Comparison of ENCODE assay signal across 9 cellular contexts in the genomic region with DNA sequence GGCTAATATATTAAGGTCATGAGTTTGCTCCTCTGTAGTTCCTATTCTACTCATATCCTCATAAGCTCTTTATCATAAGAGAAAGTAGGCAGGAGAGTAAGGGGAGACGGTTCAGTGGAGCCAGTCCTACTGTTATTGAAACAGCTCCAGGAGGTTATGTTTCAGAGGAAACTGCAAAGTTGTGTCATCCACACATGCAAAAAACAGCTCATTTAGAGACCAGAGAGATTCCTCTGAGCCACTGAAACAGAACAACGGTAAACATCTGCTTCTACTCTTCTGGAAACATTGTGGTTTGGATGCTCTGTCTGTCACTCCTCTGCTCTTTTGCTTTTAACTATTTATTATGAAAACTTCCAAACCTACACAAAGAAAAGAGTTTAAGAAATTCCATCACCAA.
DNase-seq lines count a peak whose midpoint lies in the region; ATAC-seq and TF ChIP-seq lines count a peak whose summit lies in the region.
"Had no signal": no experiment of that assay in that cellular context is flagged by ENCODE, and none has a peak within 500 bp of the region (broad histone marks: within the 10 kb centered on the region; RNA-seq: fewer than 3 reads in every experiment).

No MANE protein-coding gene starts in this region.

- in situ Hi-C loops in ACHN (cut with HindIII; ENCODE audit: low pct_ligation_motif_present, low pct_unique_long_range_greater_than_20kb, low sequenced_read_pairs): no loop called here

- H3K4me1 Mint-ChIP-seq in activated naive CD8-positive, alpha-beta T cell treated with anti-CD3 and anti-CD28 coated beads for 36 hours: peaks cover 20% of the 10 kb centered on the region
- H3K4me1 Mint-ChIP-seq in stimulated activated effector memory CD8-positive, alpha-beta T cell treated with anti-CD3 and anti-CD28 coated beads, Interleukin-12 subunit alpha, Interleukin-12 subunit beta, amount 100 ng/mL, for 72 hours: peaks cover 21% of the 10 kb centered on the region
- H3K4me1 Mint-ChIP-seq in progenitor cell of endocrine pancreas (ENCODE audit: low read depth): peaks cover 21% of the 10 kb centered on the region

- peaks cover 12% of the 10 kb centered on the region for H3K4me1 ChIP-seq in left ventricle myocardium inferior

- peak overlapping the region; percentile 14 for H3K27ac Mint-ChIP-seq in activated naive CD8-positive, alpha-beta T cell treated with anti-CD3 and anti-CD28 coated beads for 36 hours
- H3K27ac Mint-ChIP-seq in stimulated activated effector memory CD8-positive, alpha-beta T cell treated with anti-CD3 and anti-CD28 coated beads, Interleukin-12 subunit alpha, Interleukin-12 subunit beta, amount 100 ng/mL, for 72 hours: peak overlapping the region; percentile 66
- no peak overlapping the region for H3K27ac Mint-ChIP-seq in progenitor cell of endocrine pancreas

- H3K27me3 Mint-ChIP-seq in activated naive CD8-positive, alpha-beta T cell treated with anti-CD3 and anti-CD28 coated beads for 36 hours: no peaks in the 10 kb centered on the region
- H3K27me3 Mint-ChIP-seq in progenitor cell of endocrine pancreas: peaks cover 3% of the 10 kb centered on the region
- H3K27me3 Mint-ChIP-seq: central memory CD8-positive, alpha-beta T cell had no signal

- H3K9me3 ChIP-seq in left ventricle myocardium inferior (replicated peaks): no peaks in the 10 kb centered on the region

- intact Hi-C loops in left ventricle myocardium inferior (cut with micrococcal nuclease): no loop called here

- H3K4me3 ChIP-seq in left ventricle myocardium inferior: no peak overlapping the region

- H3K36me3 ChIP-seq in left ventricle myocardium inferior: no peaks in the 10 kb centered on the region

- no peak overlapping the region for H3K27ac ChIP-seq in left ventricle myocardium inferior (replicated peaks)

- H3K9me3 Mint-ChIP-seq in activated naive CD8-positive, alpha-beta T cell treated with anti-CD3 and anti-CD28 coated beads for 36 hours: no peaks in the 10 kb centered on the region
- no peaks in the 10 kb centered on the region for H3K9me3 Mint-ChIP-seq in stimulated activated effector memory CD8-positive, alpha-beta T cell treated with anti-CD3 and anti-CD28 coated beads, Interleukin-12 subunit alpha, Interleukin-12 subunit beta, amount 100 ng/mL, for 72 hours
- no peaks in the 10 kb centered on the region for H3K9me3 Mint-ChIP-seq in progenitor cell of endocrine pancreas (ENCODE audit: low read depth)
- H3K9me3 Mint-ChIP-seq: central memory CD8-positive, alpha-beta T cell had no signal

- H3K36me3 Mint-ChIP-seq in activated naive CD8-positive, alpha-beta T cell treated with anti-CD3 and anti-CD28 coated beads for 36 hours: no peaks in the 10 kb centered on the region
- no peaks in the 10 kb centered on the region for H3K36me3 Mint-ChIP-seq in stimulated activated effector memory CD8-positive, alpha-beta T cell treated with anti-CD3 and anti-CD28 coated beads, Interleukin-12 subunit alpha, Interleukin-12 subunit beta, amount 100 ng/mL, for 72 hours
- H3K36me3 Mint-ChIP-seq in progenitor cell of endocrine pancreas (ENCODE audit: insufficient read depth): no peaks in the 10 kb centered on the region

- TF ChIP-seq CTCF in progenitor cell of endocrine pancreas (IDR thresholded peaks at IDR 0.05; ENCODE audit: unreplicated experiment) (no peak), left ventricle myocardium inferior (IDR thresholded peaks at IDR 0.05; ENCODE audit: borderline replicate concordance) (no peak)

- ATAC-seq in GM18873 (IDR thresholded peaks at IDR 0.05; ENCODE audit: low FRiP score, unreplicated experiment): peak; percentile 75
- peak; percentile 96 for ATAC-seq in HG03064 (IDR thresholded peaks at IDR 0.05; ENCODE audit: low read depth, unreplicated experiment)
- peak; percentile 98 for ATAC-seq in stimulated activated effector memory CD8-positive, alpha-beta T cell treated with anti-CD3 and anti-CD28 coated beads, Interleukin-12 subunit alpha, Interleukin-12 subunit beta, amount 100 ng/mL, for 72 hours

- no peak overlapping the region for H3K4me3 Mint-ChIP-seq in activated naive CD8-positive, alpha-beta T cell treated with anti-CD3 and anti-CD28 coated beads for 36 hours
- H3K4me3 Mint-ChIP-seq in stimulated activated effector memory CD8-positive, alpha-beta T cell treated with anti-CD3 and anti-CD28 coated beads, Interleukin-12 subunit alpha, Interleukin-12 subunit beta, amount 100 ng/mL, for 72 hours: peak overlapping the region; percentile 13
- no peak overlapping the region for H3K4me3 Mint-ChIP-seq in progenitor cell of endocrine pancreas (ENCODE audit: low read depth)
- H3K4me3 Mint-ChIP-seq: central memory CD8-positive, alpha-beta T cell had no signal

- DNase-seq in ACHN (peak; percentile 98), progenitor cell of endocrine pancreas (ENCODE audit: low spot score, unreplicated experiment) (no peak), amygdala (lab: John Stamatoyannopoulos, UW) (no peak), left ventricle myocardium inferior (no peak)
- no peak for DNase-seq in activated naive CD8-positive, alpha-beta T cell treated with anti-CD3 and anti-CD28 coated beads for 36 hours
- no peak for DNase-seq in stimulated activated effector memory CD8-positive, alpha-beta T cell treated with anti-CD3 and anti-CD28 coated beads, Interleukin-12 subunit alpha, Interleukin-12 subunit beta, amount 100 ng/mL, for 72 hours (ENCODE audit: low spot score in 2 of 2)

- no peaks in the 10 kb centered on the region for H3K27me3 ChIP-seq in left ventricle myocardium inferior (ENCODE audit: low read depth)
